ENCODE assay signal across 22 cellular contexts in the genomic region with DNA sequence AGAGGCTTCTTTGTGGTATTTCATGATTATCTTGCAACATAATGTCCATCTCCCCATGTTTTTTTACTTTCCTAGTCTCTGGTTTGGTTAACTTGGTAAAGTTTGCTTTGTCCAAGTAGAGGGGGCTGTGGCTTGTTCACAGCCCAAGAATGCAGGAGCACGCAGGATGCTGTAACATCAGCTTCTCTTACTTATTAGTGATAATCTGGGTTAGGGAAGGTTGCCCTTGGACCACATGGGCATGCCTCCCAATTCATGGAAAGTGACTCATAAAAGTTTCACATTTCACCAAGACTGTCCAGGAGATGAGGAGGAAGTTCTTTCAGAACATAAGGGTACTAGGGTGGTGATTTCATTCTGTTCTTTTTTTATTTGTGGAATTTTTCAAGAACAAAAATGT.
A peak's percentile ranks its signal among the peaks of the same experiment; 100 is the strongest.
DNase-seq lines count a peak whose midpoint lies in the region; ATAC-seq lines count a peak whose summit lies in the region.
"Had no signal": no experiment of that assay in that cellular context is flagged by ENCODE, and none has a peak within 500 bp of the region (broad histone marks: within the 10 kb centered on the region; RNA-seq: fewer than 3 reads in every experiment).

No MANE protein-coding gene starts in this region.

- H3K27me3 ChIP-seq in MG63 = no peaks in the 10 kb centered on the region
- H3K27me3 ChIP-seq: BLaER1, neutrophil, transverse colon had no signal

- H3K9me3 ChIP-seq in MG63 = no peaks in the 10 kb centered on the region
- H3K9me3 ChIP-seq: BLaER1, Caco-2, neutrophil, transverse colon had no signal

- H3K27me3 Mint-ChIP-seq in activated CD8-positive, alpha-beta T cell treated with anti-CD3 and anti-CD28 coated beads, Interleukin-2, amount 10 ng/mL, durations not matched to agents 7 days and 5 days (ENCODE audit: low read depth) = no peaks in the 10 kb centered on the region
- H3K27me3 Mint-ChIP-seq: brain had no signal

- H3K9me3 Mint-ChIP-seq in activated CD8-positive, alpha-beta T cell treated with anti-CD3 and anti-CD28 coated beads, Interleukin-2, amount 10 ng/mL, durations not matched to agents 7 days and 5 days (ENCODE audit: insufficient read depth) = peaks cover 5% of the 10 kb centered on the region

- peaks cover 42% of the 10 kb centered on the region for H3K4me1 Mint-ChIP-seq in activated CD8-positive, alpha-beta T cell treated with anti-CD3 and anti-CD28 coated beads, Interleukin-2, amount 10 ng/mL, durations not matched to agents 7 days and 5 days (ENCODE audit: low read depth)
- H3K4me1 Mint-ChIP-seq: brain had no signal

- peak overlapping the region; percentile 78 for H3K27ac ChIP-seq in epithelial cell of prostate
- H3K27ac ChIP-seq: BLaER1, neutrophil, transverse colon had no signal

- POLR2A ChIA-PET in activated CD8-positive, alpha-beta T cell treated with anti-CD3 and anti-CD28 coated beads, Interleukin-2, amount 10 ng/mL, durations not matched to agents 7 days and 5 days (lab: Charles Lee) = no interaction called here

- CTCF ChIA-PET in activated CD8-positive, alpha-beta T cell treated with anti-CD3 and anti-CD28 coated beads, Interleukin-2, amount 10 ng/mL, durations not matched to agents 7 days and 5 days (lab: Charles Lee) = no interaction called here

- peaks cover 4% of the 10 kb centered on the region for H3K36me3 Mint-ChIP-seq in activated CD8-positive, alpha-beta T cell treated with anti-CD3 and anti-CD28 coated beads, Interleukin-2, amount 10 ng/mL, durations not matched to agents 7 days and 5 days (ENCODE audit: low read depth)
- H3K36me3 Mint-ChIP-seq: brain had no signal

- H3K36me3 ChIP-seq in MG63 = no peaks in the 10 kb centered on the region
- H3K36me3 ChIP-seq: BLaER1, neutrophil, transverse colon had no signal

- H3K4me3 ChIP-seq in MG63 = no peak overlapping the region
- H3K4me3 ChIP-seq: BLaER1, smooth muscle cell, transverse colon had no signal

- H3K27ac Mint-ChIP-seq in activated CD8-positive, alpha-beta T cell treated with anti-CD3 and anti-CD28 coated beads, Interleukin-2, amount 10 ng/mL, durations not matched to agents 7 days and 5 days = no peak overlapping the region
- H3K27ac Mint-ChIP-seq: activated T-helper 2 cell treated with anti-CD3 and anti-CD28 coated beads, Interferon-gamma antibody, Interleukin-2, Interleukin-4, amounts not matched to agents 10 μg/mL and 5 μg/mL and 100 μg/mL, durations not matched to agents 14 hours and 24 hours and 36 hours; brain had no signal

- no peak overlapping the region for H3K4me3 Mint-ChIP-seq in activated CD8-positive, alpha-beta T cell treated with anti-CD3 and anti-CD28 coated beads, Interleukin-2, amount 10 ng/mL, durations not matched to agents 7 days and 5 days
- H3K4me3 Mint-ChIP-seq: brain had no signal

- no peak for ATAC-seq in activated CD8-positive, alpha-beta T cell treated with anti-CD3 and anti-CD28 coated beads, Interleukin-2, amount 10 ng/mL, durations not matched to agents 7 days and 5 days
- ATAC-seq: stimulated activated naive CD8-positive, alpha-beta T cell treated with anti-CD3 and anti-CD28 coated beads, Interleukin-15, Interleukin-2, amounts not matched to agents 100 U/mL and 50 U/mL, for 24 hours had no signal

- DNase-seq in ELR (ENCODE audit: low read depth) = peak; percentile 76
- DNase-seq in MG63 = peak; percentile 72
- DNase-seq in epithelial cell of prostate (ENCODE audit: low read depth, low spot score) = no peak
- DNase-seq in renal cortical epithelial cell (ENCODE audit: low read depth) = peak; percentile 77
- DNase-seq in activated CD8-positive, alpha-beta T cell treated with anti-CD3 and anti-CD28 coated beads, Interleukin-2, amount 10 ng/mL, durations not matched to agents 7 days and 5 days = no peak
- no peak for DNase-seq in NCI-H128 (lab: John Stamatoyannopoulos, UW; ENCODE audit: unreplicated experiment)
- no peak for DNase-seq in NCI-H2081 treated with DMSO at 0.1 percent for 48 hours (lab: John Stamatoyannopoulos, UW)
- no peak for DNase-seq in SW 1271 (lab: John Stamatoyannopoulos, UW)
- DNase-seq: activated CD8-positive, alpha-beta memory T cell treated with anti-CD3 and anti-CD28 coated beads, Interleukin-2, amount 50 U/mL, for 4 hours; Caco-2; DND-41; NCI-H1105 treated with DMSO at 0.1 percent for 48 hours; NCI-H524 treated with DMSO at 0.1 percent for 48 hours; RPMI8226; stimulated activated CD4-positive, alpha-beta T cell treated with anti-CD3 and anti-CD28 coated beads, Interleukin-2, amount 100 ng/mL, for 48 hours; stimulated activated naive CD8-positive, alpha-beta T cell treated with anti-CD3 and anti-CD28 coated beads, Interleukin-15, Interleukin-2, amounts not matched to agents 100 U/mL and 50 U/mL, for 24 hours; transverse colon had no signal

Comparison
In these comparisons a context has a peak if more than half of its experiments do, and no peak if none do; other contexts are left out.
1. DNase-seq: peak in ELR (single experiment), MG63 (single experiment) and renal cortical epithelial cell (single experiment); none in epithelial cell of prostate (single experiment), activated CD8-positive, alpha-beta T cell treated with anti-CD3 and anti-CD28 coated beads, Interleukin-2, amount 10 ng/mL, durations not matched to agents 7 days and 5 days (single experiment), NCI-H128 (single experiment), NCI-H2081 treated with DMSO at 0.1 percent for 48 hours (single experiment) and SW 1271 (0 of 2).